In genomic region chr2:63849381-63850203, GRCh38 we compare ENCODE assay signal across 10 cellular contexts. TPM values are rescaled to one million over a fixed set of nuclear protein-coding genes. Genes with fewer than 3 reads are reported as not detected.
A peak's percentile ranks its signal among the peaks of the same experiment; 100 is the strongest.
DNase-seq lines count a peak whose midpoint lies in the region; ATAC-seq and TF ChIP-seq lines count a peak whose summit lies in the region.
"Had no signal": no experiment of that assay in that cellular context is flagged by ENCODE, and none has a peak within 500 bp of the region (broad histone marks: within the 10 kb centered on the region; RNA-seq: fewer than 3 reads in every experiment).

No MANE protein-coding gene starts in this region.

- peaks cover 73% of the 10 kb centered on the region for H3K4me1 Mint-ChIP-seq in T-helper 2 cell treated with Interferon-gamma antibody and Interleukin-4, amounts not matched to agents 5 μg/mL and 100 μg/mL, for 36 hours (ENCODE audit: low read depth)
- H3K4me1 Mint-ChIP-seq in WTC11 = peaks cover 97% of the 10 kb centered on the region

- H3K4me3 ChIP-seq in hepatocyte (no peak overlapping the region), esophagus squamous epithelium (no peak overlapping the region), left lung (no peak overlapping the region)

- H3K9me2 ChIP-seq in hepatocyte (replicated peaks; ENCODE audit: insufficient read depth) = no peaks in the 10 kb centered on the region

- H3K4me3 Mint-ChIP-seq in T-helper 2 cell treated with Interferon-gamma antibody and Interleukin-4, amounts not matched to agents 5 μg/mL and 100 μg/mL, for 36 hours = peak overlapping the region; percentile 60
- H3K4me3 Mint-ChIP-seq in WTC11 = peak overlapping the region; percentile 100
- H3K4me3 Mint-ChIP-seq: activated CD4-positive, alpha-beta memory T cell treated with anti-CD3 and anti-CD28 coated beads for 36 hours had no signal

- H3K9me3 ChIP-seq in hepatocyte (ENCODE audit: low read depth) (no peaks in the 10 kb centered on the region), esophagus squamous epithelium (no peaks in the 10 kb centered on the region), left lung (no peaks in the 10 kb centered on the region)

- H3K27ac ChIP-seq in hepatocyte (peak overlapping the region; percentile 25), esophagus squamous epithelium (no peak overlapping the region), left lung (no peak overlapping the region)
- H3K27ac ChIP-seq: 22Rv1 had no signal

- POLR2A ChIA-PET in WTC11 (lab: Charles Lee) = interaction anchor here (0.8 to 2.5 kb wide), 3 partner anchors 9 to 149 kb away, joined by 4 to 32 read pairs (median 4); partner anchors contain the start of gene UGP2

- CTCF ChIA-PET in WTC11 (lab: Charles Lee) = interaction anchor here (1.2 to 1.6 kb wide), 3 partner anchors 8 to 158 kb away, joined by 3 to 6 read pairs (median 3); partner anchors contain the start of gene UGP2

- peaks cover 72% of the 10 kb centered on the region for H3K36me3 Mint-ChIP-seq in T-helper 2 cell treated with Interferon-gamma antibody and Interleukin-4, amounts not matched to agents 5 μg/mL and 100 μg/mL, for 36 hours (ENCODE audit: low read depth)
- peaks cover 32% of the 10 kb centered on the region for H3K36me3 Mint-ChIP-seq in WTC11

- 39% methylated on average over 7 of the region's 7 CpGs for WGBS in hepatocyte (ENCODE audit: low lambda C conversion rate, missing lambda C conversion rate)
- WGBS in esophagus squamous epithelium, 2 donors = 59 to 69% methylated on average over 7 of the region's 7 CpGs

- H3K79me2 ChIP-seq in hepatocyte = peaks cover 100% of the 10 kb centered on the region

- peaks cover 48% of the 10 kb centered on the region for H4K20me1 ChIP-seq in hepatocyte (ENCODE audit: insufficient read depth, poor library complexity, severe bottlenecking)

- peak overlapping the region; percentile 19 for H3K27ac Mint-ChIP-seq in T-helper 2 cell treated with Interferon-gamma antibody and Interleukin-4, amounts not matched to agents 5 μg/mL and 100 μg/mL, for 36 hours
- peak overlapping the region; percentile 100 for H3K27ac Mint-ChIP-seq in WTC11
- H3K27ac Mint-ChIP-seq: activated CD4-positive, alpha-beta memory T cell treated with anti-CD3 and anti-CD28 coated beads for 36 hours had no signal

- H3K27me3 ChIP-seq in hepatocyte (no peaks in the 10 kb centered on the region), esophagus squamous epithelium (no peaks in the 10 kb centered on the region), left lung (no peaks in the 10 kb centered on the region)

- DNase-seq in T-helper 2 cell treated with Interferon-gamma antibody and Interleukin-4, amounts not matched to agents 5 μg/mL and 100 μg/mL, for 36 hours (ENCODE audit: low spot score) = no peak
- DNase-seq in T-helper 2 cell = no peak
- peak; percentile 49 for DNase-seq in WTC11 (ENCODE audit: low spot score)
- DNase-seq in hepatocyte (ENCODE audit: low spot score) = no peak
- DNase-seq in renal cortical epithelial cell (ENCODE audit: low read depth) = peak; percentile 43
- no peak for DNase-seq in esophagus squamous epithelium (lab: John Stamatoyannopoulos, UW)
- DNase-seq in left lung = no peak
- DNase-seq: activated CD4-positive, alpha-beta memory T cell treated with anti-CD3 and anti-CD28 coated beads for 36 hours had no signal

- ATAC-seq in WTC11 (peak; percentile 86), left lung (no peak), GM19328 (IDR thresholded peaks at IDR 0.05; ENCODE audit: unreplicated experiment) (no peak)

- peak overlapping the region; percentile 53 for H3K4me2 ChIP-seq in hepatocyte

- H3K4me1 ChIP-seq in hepatocyte (ENCODE audit: insufficient read depth) (peaks cover 34% of the 10 kb centered on the region), esophagus squamous epithelium (peaks cover 0 to 88% (median 15%) of the 10 kb centered on the region in 3 donors), left lung (peaks cover 3 to 82% of the 10 kb centered on the region in 2 donors)

- TF ChIP-seq CTCF in WTC11 (IDR thresholded peaks at IDR 0.05) = no peak
- TF ChIP-seq CTCF in hepatocyte (IDR thresholded peaks at IDR 0.05; ENCODE audit: poor library complexity) = no peak
- TF ChIP-seq CTCF in esophagus squamous epithelium (IDR thresholded peaks at IDR 0.05) = no peak
- TF ChIP-seq CTCF in left lung (IDR thresholded peaks at IDR 0.05) = no peak

- no peaks in the 10 kb centered on the region for H3K27me3 Mint-ChIP-seq in T-helper 2 cell treated with Interferon-gamma antibody and Interleukin-4, amounts not matched to agents 5 μg/mL and 100 μg/mL, for 36 hours (ENCODE audit: low read depth)
- no peaks in the 10 kb centered on the region for H3K27me3 Mint-ChIP-seq in WTC11 (ENCODE audit: low read depth)
- H3K27me3 Mint-ChIP-seq: activated CD4-positive, alpha-beta memory T cell treated with anti-CD3 and anti-CD28 coated beads for 36 hours had no signal

- H2AFZ ChIP-seq in hepatocyte = no peak overlapping the region

- no peak for TF ChIP-seq POLR2A in esophagus squamous epithelium (IDR thresholded peaks at IDR 0.05)

- H3K36me3 ChIP-seq in hepatocyte (replicated peaks; ENCODE audit: insufficient read depth, low read depth) (no peaks in the 10 kb centered on the region), esophagus squamous epithelium (no peaks in the 10 kb centered on the region), left lung (no peaks in the 10 kb centered on the region)

- intact Hi-C loops in esophagus squamous epithelium (cut with DNase I) = no loop called here
- intact Hi-C loops in left lung (cut with DNase I) = no loop called here

- H3K9me3 Mint-ChIP-seq in T-helper 2 cell treated with Interferon-gamma antibody and Interleukin-4, amounts not matched to agents 5 μg/mL and 100 μg/mL, for 36 hours = peaks cover 7% of the 10 kb centered on the region
- no peaks in the 10 kb centered on the region for H3K9me3 Mint-ChIP-seq in WTC11

TF ChIP-seq in WTC11, 78 proteins besides CTCF, POLR2A, EP300 and RAD21:
- TF ChIP-seq FOXK1 (CRISPR knock-in tag; IDR thresholded peaks at IDR 0.05) = 0 out of 2 replicates have a peak, but pooled peaks have one; percentile 14
- TF ChIP-seq MLX (CRISPR knock-in tag; IDR thresholded peaks at IDR 0.05) = no peak

RNA-seq across cellular contexts. Expression of gene UGP2, which starts 7.9 kb away (rescaled TPM):
- total RNA-seq in WTC11 (2021) = 543 to 626 TPM (median 606 TPM) in 3 replicates
- 273 and 291 TPM in 2 replicates for total RNA-seq in hepatocyte
- 322 and 338 TPM in 2 replicates for polyA plus RNA-seq in hepatocyte
- 171 and 236 TPM in 2 replicates for total RNA-seq in renal cortical epithelial cell
- 100 to 1,000 TPM in 2 of 4 donors, 10 to 100 TPM in 2; 70.1 to 110 (median 99.5) TPM for total RNA-seq in esophagus squamous epithelium
- total RNA-seq in left lung = 100 to 1,000 TPM; 150 to 165 TPM

Comparison
In these comparisons a context has a peak if more than half of its experiments do, and no peak if none do; other contexts are left out.
1. DNase-seq: peak in WTC11 (single experiment) and renal cortical epithelial cell (single experiment); none in T-helper 2 cell treated with Interferon-gamma antibody and Interleukin-4, amounts not matched to agents 5 μg/mL and 100 μg/mL, for 36 hours (single experiment), T-helper 2 cell (0 of 5), hepatocyte (single experiment), esophagus squamous epithelium (single experiment) and left lung (0 of 2).